29 cellular contexts compared by ENCODE assay signal in the genomic region with DNA sequence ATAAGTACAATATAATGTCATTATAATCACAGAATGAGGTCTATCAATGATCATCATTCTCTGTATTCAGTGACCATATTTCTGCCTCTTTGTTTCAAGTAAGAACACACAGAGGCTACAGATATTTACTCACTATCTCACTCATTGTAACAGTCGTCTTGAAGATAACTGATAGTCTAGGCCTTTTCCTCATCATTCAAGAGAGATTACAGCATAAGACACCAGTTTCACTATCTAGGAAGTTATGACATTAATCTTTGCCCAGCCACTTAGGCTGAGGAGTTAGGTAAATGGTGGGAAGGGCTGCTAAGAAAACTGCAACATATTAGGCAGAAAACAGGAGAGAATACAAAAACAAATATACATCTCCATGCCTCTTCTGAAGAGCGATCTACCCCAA.
"Had no signal": no experiment of that assay in that cellular context is flagged by ENCODE, and none has a peak within 500 bp of the region (broad histone marks: within the 10 kb centered on the region; RNA-seq: fewer than 3 reads in every experiment).

No MANE protein-coding gene starts in this region.

- H3K27me3 ChIP-seq: ovary, sigmoid colon, tibial nerve, uterus had no signal

- H3K36me3 ChIP-seq: lower lobe of right lung, ovary, sigmoid colon, uterus had no signal

- ATAC-seq: left cardiac atrium; left lobe of liver; left ventricle myocardium superior; lower lobe of right lung; natural killer cell; right cardiac atrium; stimulated activated memory B cell treated with anti-CD40 and anti-IgM and Interleukin-4, amounts not matched to agents 10 μg/mL and 1 μg/mL and 100 μg/mL, for 72 hours; stimulated activated naive CD8-positive, alpha-beta T cell treated with anti-CD3 and anti-CD28 coated beads, Interleukin-15, amount 100 ng/mL, for 72 hours had no signal

- H3K9me3 Mint-ChIP-seq: mesothelial cell of epicardium; naive B cell; natural killer cell; stimulated activated memory B cell treated with anti-CD40 and anti-IgM and Interleukin-4, amounts not matched to agents 10 μg/mL and 1 μg/mL and 100 μg/mL, for 72 hours; type B pancreatic cell had no signal

- H3K36me3 Mint-ChIP-seq: natural killer cell had no signal

- H3K27me3 Mint-ChIP-seq: naive B cell; progenitor cell of endocrine pancreas; stimulated activated memory B cell treated with anti-CD40 and anti-IgM and Interleukin-4, amounts not matched to agents 10 μg/mL and 1 μg/mL and 100 μg/mL, for 72 hours; stimulated activated naive CD8-positive, alpha-beta T cell treated with anti-CD3 and anti-CD28 coated beads, Interleukin-15, amount 100 ng/mL, for 72 hours; type B pancreatic cell had no signal

- DNase-seq: hippocampal formation; kidney glomerular epithelial cell; left cardiac atrium; left ventricle myocardium superior; lower lobe of right lung; mammary epithelial cell; mesenchymal stem cell; naive B cell; natural killer cell; ovary; retina; right cardiac atrium; sigmoid colon; stimulated activated CD4-positive, alpha-beta T cell treated with anti-CD3 and anti-CD28 coated beads, Interleukin-1b, Interleukin-23, amount 100 ng/mL, for 48 hours; stimulated activated CD4-positive, alpha-beta T cell treated with anti-CD3 and anti-CD28 coated beads, Interleukin-2, amount 100 ng/mL, for 48 hours; stimulated activated CD4-positive, alpha-beta T cell treated with anti-CD3 and anti-CD28 coated beads, Interleukin-4, amount 100 ng/mL, for 4 hours; stimulated activated CD8-positive, alpha-beta memory T cell treated with anti-CD3 and anti-CD28 coated beads, Interleukin-4, amount 100 ng/mL, for 48 hours; stimulated activated naive CD4-positive, alpha-beta T cell treated with Interleukin-2 at 50 U/mL for 16 hours; stimulated activated naive CD8-positive, alpha-beta T cell treated with anti-CD3 and anti-CD28 coated beads, Interleukin-15, amount 100 ng/mL, for 72 hours; substantia nigra; uterus had no signal

- H3K4me1 ChIP-seq: lower lobe of right lung, sigmoid colon, tibial nerve, uterus had no signal

- FAIRE-seq: keratinocyte had no signal

- H3K27ac ChIP-seq: lower lobe of right lung, ovary, sigmoid colon, tibial nerve, uterus had no signal

- H3K4me2 ChIP-seq: smooth muscle cell had no signal

- H3K4me3 ChIP-seq: lower lobe of right lung, ovary, sigmoid colon, smooth muscle cell, tibial nerve, uterus had no signal

- H3K4me3 Mint-ChIP-seq: mesothelial cell of epicardium; naive B cell; natural killer cell; stimulated activated memory B cell treated with anti-CD40 and anti-IgM and Interleukin-4, amounts not matched to agents 10 μg/mL and 1 μg/mL and 100 μg/mL, for 72 hours; stimulated activated naive CD8-positive, alpha-beta T cell treated with anti-CD3 and anti-CD28 coated beads, Interleukin-15, amount 100 ng/mL, for 72 hours; type B pancreatic cell had no signal

- H3K4me1 Mint-ChIP-seq: mesothelial cell of epicardium; stimulated activated memory B cell treated with anti-CD40 and anti-IgM and Interleukin-4, amounts not matched to agents 10 μg/mL and 1 μg/mL and 100 μg/mL, for 72 hours; stimulated activated naive CD8-positive, alpha-beta T cell treated with anti-CD3 and anti-CD28 coated beads, Interleukin-15, amount 100 ng/mL, for 72 hours had no signal

- H3K27ac Mint-ChIP-seq: mesothelial cell of epicardium; naive B cell; natural killer cell; progenitor cell of endocrine pancreas; stimulated activated memory B cell treated with anti-CD40 and anti-IgM and Interleukin-4, amounts not matched to agents 10 μg/mL and 1 μg/mL and 100 μg/mL, for 72 hours; stimulated activated naive CD8-positive, alpha-beta T cell treated with anti-CD3 and anti-CD28 coated beads, Interleukin-15, amount 100 ng/mL, for 72 hours; type B pancreatic cell had no signal

- H3K9me3 ChIP-seq: lower lobe of right lung, ovary, sigmoid colon, tibial nerve, uterus had no signal
